Comparison of ENCODE assay signal across 27 cellular contexts in the genomic region with DNA sequence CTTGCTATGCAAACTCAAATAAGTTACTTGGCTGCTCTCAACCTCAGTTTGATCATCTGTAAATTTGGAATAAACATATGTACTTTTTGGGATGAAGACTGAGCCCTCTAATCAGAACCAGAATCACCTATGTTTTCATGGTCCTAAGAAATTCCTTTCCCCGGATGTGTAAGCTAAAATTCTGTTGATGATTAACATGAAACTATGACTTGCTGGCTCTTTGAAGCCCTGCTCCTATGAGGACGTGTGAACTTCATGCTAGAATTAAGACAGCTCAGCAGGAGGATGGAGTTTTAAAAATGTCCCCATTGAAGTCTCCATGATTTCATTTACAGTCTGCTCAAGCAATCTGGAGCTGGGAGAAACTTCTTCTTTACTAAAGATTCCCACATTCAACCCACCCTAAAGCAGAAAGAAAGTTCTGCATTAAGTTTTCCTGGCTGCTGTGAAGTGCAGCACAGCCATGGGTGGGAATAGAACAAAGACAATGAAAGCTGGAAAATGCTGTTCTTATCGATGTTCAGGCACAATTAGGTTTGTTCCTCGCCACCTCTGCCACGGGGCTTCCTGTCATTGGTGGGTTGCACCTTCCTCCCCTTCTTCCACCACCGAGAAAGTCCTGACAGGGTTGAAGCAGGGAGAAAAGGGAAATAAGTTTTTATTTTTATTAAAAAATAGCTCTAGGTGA. TPM values are rescaled to one million over a fixed set of nuclear protein-coding genes. Genes with fewer than 3 reads are reported as not detected.
DNase-seq lines count a peak whose midpoint lies in the region; ATAC-seq and TF ChIP-seq lines count a peak whose summit lies in the region.
"Had no signal": no experiment of that assay in that cellular context is flagged by ENCODE, and none has a peak within 500 bp of the region (broad histone marks: within the 10 kb centered on the region; RNA-seq: fewer than 3 reads in every experiment).

No MANE protein-coding gene starts in this region.

- no peak for TF ChIP-seq POLR2A in GM18505 (IDR thresholded peaks at IDR 0.05; ENCODE audit: borderline replicate concordance, extremely low read depth, insufficient read depth, insufficient read length)

- no peak for ATAC-seq in GM18505 (IDR thresholded peaks at IDR 0.05; ENCODE audit: unreplicated experiment)
- ATAC-seq in HG02981 (IDR thresholded peaks at IDR 0.05; ENCODE audit: unreplicated experiment) = no peak
- ATAC-seq: A549; CD8-positive, alpha-beta T cell; K562; PC-3; Right ventricle myocardium inferior; T-cell had no signal

- DNase-seq in DMS53 (lab: John Stamatoyannopoulos, UW) (peak; percentile 75), HuH-7.5 (ENCODE audit: low spot score) (peak; percentile 51), glomerular visceral epithelial cell (ENCODE audit: extremely low spot score) (peak; percentile 47), renal cortical epithelial cell (ENCODE audit: low read depth) (peak; percentile 81), SK-N-DZ (ENCODE audit: low spot score) (no peak)
- DNase-seq: CD8-positive, alpha-beta T cell; DMS153; Kasumi-1; MV-4-11; NCI-H1105; NCI-H1436 treated with DMSO at 0.1 percent for 48 hours; NCI-H187 treated with DMSO at 0.1 percent for 48 hours; NCI-H2171 treated with DMSO at 0.1 percent for 48 hours; NCI-H524 treated with DMSO at 0.1 percent for 48 hours; NCI-H774; NK-92 treated with Interleukin-12 subunit alpha and Interleukin-12 subunit beta, amount 100 ng/mL, for 24 hours; PC-3; SJCRH30; T-cell had no signal

RNA-seq across cellular contexts. Expression of a gene that starts 50.9 kb away (rescaled TPM):
- total RNA-seq in renal cortical epithelial cell = not detected in 2 replicates
- polyA plus RNA-seq in SK-N-DZ (2014; cell fraction: cytosol; rRNA removed) = 46.9 and 71.1 TPM in 2 replicates
- polyA plus RNA-seq in SK-N-DZ (2014; cell fraction: nucleus; rRNA removed) = 58.0 and 62.8 TPM in 2 replicates
- total RNA-seq: CD8-positive, alpha-beta T cell; H7; K562; MCF 10A; Right ventricle myocardium inferior; RPMI7951; T-cell had no signal
- polyA plus RNA-seq: A549 had no signal
